In the genomic region with DNA sequence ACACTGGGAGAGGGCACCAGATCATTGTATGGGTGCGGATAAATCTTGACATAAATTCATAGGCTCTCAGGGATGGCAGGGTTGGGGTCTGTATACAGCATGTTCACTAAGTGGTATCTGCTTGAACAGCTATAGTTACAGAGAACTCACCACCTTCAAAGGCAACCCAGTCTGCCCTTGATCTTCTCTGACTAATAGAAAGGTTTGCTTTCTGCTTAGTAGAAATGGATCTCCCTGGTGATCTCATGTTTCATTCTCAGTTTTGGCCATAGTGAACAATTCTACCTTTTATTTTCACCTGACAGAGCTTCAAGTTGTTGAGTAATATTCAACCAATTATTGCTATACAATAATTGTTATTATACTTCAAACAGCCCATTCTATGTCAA, we compare ENCODE assay signal across 18 cellular contexts. TPM values are rescaled to one million over a fixed set of nuclear protein-coding genes. Genes with fewer than 3 reads are reported as not detected.
DNase-seq lines count a peak whose midpoint lies in the region; ATAC-seq and TF ChIP-seq lines count a peak whose summit lies in the region.
"Had no signal": no experiment of that assay in that cellular context is flagged by ENCODE, and none has a peak within 500 bp of the region (broad histone marks: within the 10 kb centered on the region; RNA-seq: fewer than 3 reads in every experiment).

No MANE protein-coding gene starts in this region.

- H3K27me3 ChIP-seq in A673 (replicated peaks; ENCODE audit: insufficient read depth, low read depth, low read length, poor library complexity) = no peaks in the 10 kb centered on the region
- H3K27me3 ChIP-seq: testis had no signal

- H3K27ac Mint-ChIP-seq in stimulated activated naive CD8-positive, alpha-beta T cell treated with anti-CD3 and anti-CD28 coated beads, Interleukin-15, amount 100 ng/mL, for 72 hours = no peak overlapping the region
- H3K27ac Mint-ChIP-seq: activated CD4-positive, alpha-beta memory T cell treated with anti-CD3 and anti-CD28 coated beads for 36 hours had no signal

- peaks cover 7% of the 10 kb centered on the region for H3K27me3 Mint-ChIP-seq in stimulated activated naive CD8-positive, alpha-beta T cell treated with anti-CD3 and anti-CD28 coated beads, Interleukin-15, amount 100 ng/mL, for 72 hours

- H3K4me1 Mint-ChIP-seq in stimulated activated naive CD8-positive, alpha-beta T cell treated with anti-CD3 and anti-CD28 coated beads, Interleukin-15, amount 100 ng/mL, for 72 hours = peaks cover 22% of the 10 kb centered on the region

- CTCF ChIA-PET in A673 (lab: Charles Lee) = interaction anchor here (1.0 kb wide), 1 partner anchor 246 kb away, joined by 3 read pairs; no protein-coding TSS in a partner anchor

- H3K36me3 ChIP-seq in A673 (ENCODE audit: insufficient read depth, low read length, poor library complexity, severe bottlenecking) = no peaks in the 10 kb centered on the region
- H3K36me3 ChIP-seq: prostate gland had no signal

- H3K9me3 Mint-ChIP-seq in stimulated activated naive CD8-positive, alpha-beta T cell treated with anti-CD3 and anti-CD28 coated beads, Interleukin-15, amount 100 ng/mL, for 72 hours = peaks cover 0 to 4% of the 10 kb centered on the region in 2 donors
- H3K9me3 Mint-ChIP-seq: activated CD4-positive, alpha-beta memory T cell treated with anti-CD3 and anti-CD28 coated beads for 36 hours; neural crest cell had no signal

- peak; percentile 69 for ATAC-seq in GM21619 (IDR thresholded peaks at IDR 0.05; ENCODE audit: unreplicated experiment)
- peak; percentile 47 for ATAC-seq in HG03095 (IDR thresholded peaks at IDR 0.05; ENCODE audit: unreplicated experiment)
- peak; percentile 84 for ATAC-seq in stimulated activated naive CD8-positive, alpha-beta T cell treated with anti-CD3 and anti-CD28 coated beads, Interleukin-15, amount 100 ng/mL, for 72 hours
- no peak for ATAC-seq in GM21367 (IDR thresholded peaks at IDR 0.05; ENCODE audit: unreplicated experiment)

- intact Hi-C loops in A673 (cut with micrococcal nuclease; ENCODE audit: unreplicated experiment) = loop anchor here (1.0 to 5.0 kb wide), 3 partner anchors 133 to 482 kb away; no protein-coding TSS in a partner anchor

- TF ChIP-seq CTCF in A673 (conservative IDR thresholded peaks at IDR 0.05; ENCODE audit: low read depth, low read length) = no peak

- H3K27ac ChIP-seq in A673 (ENCODE audit: low read depth, low read length, poor library complexity, severe bottlenecking) = no peak overlapping the region
- H3K27ac ChIP-seq: prostate gland, skin epidermis, testis had no signal

- no peak overlapping the region for H3K4me3 Mint-ChIP-seq in stimulated activated naive CD8-positive, alpha-beta T cell treated with anti-CD3 and anti-CD28 coated beads, Interleukin-15, amount 100 ng/mL, for 72 hours
- H3K4me3 Mint-ChIP-seq: activated CD4-positive, alpha-beta memory T cell treated with anti-CD3 and anti-CD28 coated beads for 36 hours; neural crest cell had no signal

- POLR2A ChIA-PET in A673 (lab: Charles Lee; ENCODE audit: low non-redundant PET) = no interaction called here

- H3K9me3 ChIP-seq in A673 (ENCODE audit: low read depth, low read length, poor library complexity, severe bottlenecking) = no peaks in the 10 kb centered on the region
- H3K9me3 ChIP-seq: prostate gland, testis had no signal

- peak; percentile 13 for DNase-seq in stimulated activated CD4-positive, alpha-beta T cell treated with anti-CD3 and anti-CD28 coated beads, Interleukin-1b, Interleukin-23, amount 100 ng/mL, for 48 hours
- DNase-seq in stimulated activated CD4-positive, alpha-beta T cell treated with anti-CD3 and anti-CD28 coated beads, Interleukin-4, amount 100 ng/mL, for 4 hours = no peak
- DNase-seq in stimulated activated naive CD8-positive, alpha-beta T cell treated with anti-CD3 and anti-CD28 coated beads, Interleukin-15, amount 100 ng/mL, for 72 hours = no peak
- no peak for DNase-seq in NCI-H1694 (lab: John Stamatoyannopoulos, UW)
- DNase-seq in A673 (ENCODE audit: low spot score) = no peak
- DNase-seq: activated CD4-positive, alpha-beta memory T cell treated with anti-CD3 and anti-CD28 coated beads for 36 hours; EL; KBM-7; NCI-H2081; NCI-H510A treated with DMSO at 0.1 percent for 48 hours; stimulated activated CD4-positive, alpha-beta T cell treated with anti-CD3 and anti-CD28 coated beads, Interleukin-4, amount 100 ng/mL, for 24 hours; testis had no signal

- no peak overlapping the region for H3K4me3 ChIP-seq in A673 (ENCODE audit: low read depth, low read length, poor library complexity, severe bottlenecking)
- H3K4me3 ChIP-seq: prostate gland, skin epidermis, testis had no signal

- no peaks in the 10 kb centered on the region for H3K4me1 ChIP-seq in A673 (ENCODE audit: insufficient read depth, low read length, poor library complexity, severe bottlenecking)
- H3K4me1 ChIP-seq: prostate gland, testis had no signal

- BruUV-seq in A673 (replicated peaks; lab: Mats Ljungman, UMichigan) = no TSS peak

RNA-seq across cellular contexts. Expression of gene CNTF, which starts 32.4 kb away (rescaled TPM):
- 5.1 and 5.5 TPM in 2 replicates for total RNA-seq in A673 (2021)
